ENCODE assay signal across 2 cellular contexts in the genomic region with DNA sequence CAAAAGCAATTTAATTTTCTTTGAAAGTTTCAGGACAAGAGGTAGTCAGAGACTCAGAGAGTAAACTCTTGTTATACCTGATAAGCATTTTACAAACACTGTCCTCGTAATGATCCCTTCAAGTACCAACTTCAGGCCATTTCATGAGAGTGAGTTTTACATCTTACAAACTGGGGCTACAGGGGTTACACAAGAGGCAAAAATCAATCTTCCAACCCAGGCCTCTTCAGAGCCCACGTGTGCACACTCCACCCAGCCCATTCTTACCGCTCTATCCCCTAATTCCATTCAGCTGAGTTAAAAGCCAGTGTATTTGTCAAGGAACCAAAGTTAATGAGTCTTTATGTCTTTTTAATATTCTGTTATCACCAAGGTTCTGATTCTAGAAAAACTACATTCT.
TF ChIP-seq lines count a peak whose summit lies in the region.

No MANE protein-coding gene starts in this region.

TF ChIP-seq in HepG2, 621 proteins besides CTCF, POLR2A, EP300 and RAD21:
- TF ChIP-seq, protein P1, sequence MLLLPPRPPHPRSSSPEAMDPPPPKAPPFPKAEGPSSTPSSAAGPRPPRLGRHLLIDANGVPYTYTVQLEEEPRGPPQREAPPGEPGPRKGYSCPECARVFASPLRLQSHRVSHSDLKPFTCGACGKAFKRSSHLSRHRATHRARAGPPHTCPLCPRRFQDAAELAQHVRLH (CRISPR knock-in tag; IDR thresholded peaks at IDR 0.05; ENCODE audit: borderline replicate concordance, low read depth) = no peak
- TF ChIP-seq, protein P2, sequence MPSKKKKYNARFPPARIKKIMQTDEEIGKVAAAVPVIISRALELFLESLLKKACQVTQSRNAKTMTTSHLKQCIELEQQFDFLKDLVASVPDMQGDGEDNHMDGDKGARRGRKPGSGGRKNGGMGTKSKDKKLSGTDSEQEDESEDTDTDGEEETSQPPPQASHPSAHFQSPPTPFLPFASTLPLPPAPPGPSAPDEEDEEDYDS (CRISPR knock-in tag; IDR thresholded peaks at IDR 0.05) = no peak
- TF ChIP-seq CREB1 (IDR thresholded peaks at IDR 0.05) = no peak
- TF ChIP-seq CREB1 (CRISPR knock-in tag; IDR thresholded peaks at IDR 0.05) = no peak
- TF ChIP-seq, protein P3, sequence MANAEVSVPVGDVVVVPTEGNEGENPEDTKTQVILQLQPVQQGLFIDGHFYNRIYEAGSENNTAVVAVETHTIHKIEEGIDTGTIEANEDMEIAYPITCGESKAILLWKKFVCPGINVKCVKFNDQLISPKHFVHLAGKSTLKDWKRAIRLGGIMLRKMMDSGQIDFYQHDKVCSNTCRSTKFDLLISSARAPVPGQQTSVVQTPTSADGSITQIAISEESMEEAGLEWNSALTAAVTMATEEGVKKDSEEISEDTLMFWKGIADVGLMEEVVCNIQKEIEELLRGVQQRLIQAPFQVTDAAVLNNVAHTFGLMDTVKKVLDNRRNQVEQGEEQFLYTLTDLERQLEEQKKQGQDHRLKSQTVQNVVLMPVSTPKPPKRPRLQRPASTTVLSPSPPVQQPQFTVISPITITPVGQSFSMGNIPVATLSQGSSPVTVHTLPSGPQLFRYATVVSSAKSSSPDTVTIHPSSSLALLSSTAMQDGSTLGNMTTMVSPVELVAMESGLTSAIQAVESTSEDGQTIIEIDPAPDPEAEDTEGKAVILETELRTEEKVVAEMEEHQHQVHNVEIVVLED (CRISPR knock-in tag; IDR thresholded peaks at IDR 0.05; ENCODE audit: borderline replicate concordance) = no peak
- TF ChIP-seq, protein P4, sequence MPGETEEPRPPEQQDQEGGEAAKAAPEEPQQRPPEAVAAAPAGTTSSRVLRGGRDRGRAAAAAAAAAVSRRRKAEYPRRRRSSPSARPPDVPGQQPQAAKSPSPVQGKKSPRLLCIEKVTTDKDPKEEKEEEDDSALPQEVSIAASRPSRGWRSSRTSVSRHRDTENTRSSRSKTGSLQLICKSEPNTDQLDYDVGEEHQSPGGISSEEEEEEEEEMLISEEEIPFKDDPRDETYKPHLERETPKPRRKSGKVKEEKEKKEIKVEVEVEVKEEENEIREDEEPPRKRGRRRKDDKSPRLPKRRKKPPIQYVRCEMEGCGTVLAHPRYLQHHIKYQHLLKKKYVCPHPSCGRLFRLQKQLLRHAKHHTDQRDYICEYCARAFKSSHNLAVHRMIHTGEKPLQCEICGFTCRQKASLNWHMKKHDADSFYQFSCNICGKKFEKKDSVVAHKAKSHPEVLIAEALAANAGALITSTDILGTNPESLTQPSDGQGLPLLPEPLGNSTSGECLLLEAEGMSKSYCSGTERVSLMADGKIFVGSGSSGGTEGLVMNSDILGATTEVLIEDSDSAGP (CRISPR knock-in tag; IDR thresholded peaks at IDR 0.05; ENCODE audit: borderline replicate concordance) = no peak
- TF ChIP-seq, protein P5, sequence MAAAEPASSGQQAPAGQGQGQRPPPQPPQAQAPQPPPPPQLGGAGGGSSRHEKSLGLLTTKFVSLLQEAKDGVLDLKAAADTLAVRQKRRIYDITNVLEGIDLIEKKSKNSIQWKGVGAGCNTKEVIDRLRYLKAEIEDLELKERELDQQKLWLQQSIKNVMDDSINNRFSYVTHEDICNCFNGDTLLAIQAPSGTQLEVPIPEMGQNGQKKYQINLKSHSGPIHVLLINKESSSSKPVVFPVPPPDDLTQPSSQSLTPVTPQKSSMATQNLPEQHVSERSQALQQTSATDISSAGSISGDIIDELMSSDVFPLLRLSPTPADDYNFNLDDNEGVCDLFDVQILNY (CRISPR knock-in tag; conservative IDR thresholded peaks at IDR 0.05) = no peak
- no peak for TF ChIP-seq ZNF326 (CRISPR knock-in tag; IDR thresholded peaks at IDR 0.05; ENCODE audit: borderline replicate concordance)
- no peak for TF ChIP-seq PAWR (CRISPR knock-in tag; IDR thresholded peaks at IDR 0.05; ENCODE audit: borderline replicate concordance)
- no peak for TF ChIP-seq ZNF101 (CRISPR knock-in tag; IDR thresholded peaks at IDR 0.05; ENCODE audit: borderline replicate concordance, low read depth)
- TF ChIP-seq, protein P6, sequence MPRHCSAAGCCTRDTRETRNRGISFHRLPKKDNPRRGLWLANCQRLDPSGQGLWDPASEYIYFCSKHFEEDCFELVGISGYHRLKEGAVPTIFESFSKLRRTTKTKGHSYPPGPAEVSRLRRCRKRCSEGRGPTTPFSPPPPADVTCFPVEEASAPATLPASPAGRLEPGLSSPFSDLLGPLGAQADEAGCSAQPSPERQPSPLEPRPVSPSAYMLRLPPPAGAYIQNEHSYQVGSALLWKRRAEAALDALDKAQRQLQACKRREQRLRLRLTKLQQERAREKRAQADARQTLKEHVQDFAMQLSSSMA (CRISPR knock-in tag; IDR thresholded peaks at IDR 0.05) = no peak
- no peak for TF ChIP-seq HOXA3 (CRISPR knock-in tag; IDR thresholded peaks at IDR 0.05)
- no peak for TF ChIP-seq ZNF121 (CRISPR knock-in tag; IDR thresholded peaks at IDR 0.05)
- TF ChIP-seq ZFYVE20 (CRISPR knock-in tag; IDR thresholded peaks at IDR 0.05; ENCODE audit: borderline replicate concordance, low read depth) = no peak
- no peak for TF ChIP-seq NCOA2 (CRISPR knock-in tag; IDR thresholded peaks at IDR 0.05)
- TF ChIP-seq ZNF484 (CRISPR knock-in tag; IDR thresholded peaks at IDR 0.05; ENCODE audit: borderline replicate concordance, low read depth) = no peak
- TF ChIP-seq, protein P7, sequence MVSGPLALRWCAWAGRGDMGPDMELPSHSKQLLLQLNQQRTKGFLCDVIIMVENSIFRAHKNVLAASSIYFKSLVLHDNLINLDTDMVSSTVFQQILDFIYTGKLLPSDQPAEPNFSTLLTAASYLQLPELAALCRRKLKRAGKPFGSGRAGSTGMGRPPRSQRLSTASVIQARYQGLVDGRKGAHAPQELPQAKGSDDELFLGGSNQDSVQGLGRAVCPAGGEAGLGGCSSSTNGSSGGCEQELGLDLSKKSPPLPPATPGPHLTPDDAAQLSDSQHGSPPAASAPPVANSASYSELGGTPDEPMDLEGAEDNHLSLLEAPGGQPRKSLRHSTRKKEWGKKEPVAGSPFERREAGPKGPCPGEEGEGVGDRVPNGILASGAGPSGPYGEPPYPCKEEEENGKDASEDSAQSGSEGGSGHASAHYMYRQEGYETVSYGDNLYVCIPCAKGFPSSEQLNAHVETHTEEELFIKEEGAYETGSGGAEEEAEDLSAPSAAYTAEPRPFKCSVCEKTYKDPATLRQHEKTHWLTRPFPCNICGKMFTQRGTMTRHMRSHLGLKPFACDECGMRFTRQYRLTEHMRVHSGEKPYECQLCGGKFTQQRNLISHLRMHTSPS (CRISPR knock-in tag; IDR thresholded peaks at IDR 0.05; ENCODE audit: low read depth) = no peak

TF ChIP-seq in K562, 482 proteins besides CTCF, POLR2A, EP300 and RAD21:
- TF ChIP-seq, protein P8, sequence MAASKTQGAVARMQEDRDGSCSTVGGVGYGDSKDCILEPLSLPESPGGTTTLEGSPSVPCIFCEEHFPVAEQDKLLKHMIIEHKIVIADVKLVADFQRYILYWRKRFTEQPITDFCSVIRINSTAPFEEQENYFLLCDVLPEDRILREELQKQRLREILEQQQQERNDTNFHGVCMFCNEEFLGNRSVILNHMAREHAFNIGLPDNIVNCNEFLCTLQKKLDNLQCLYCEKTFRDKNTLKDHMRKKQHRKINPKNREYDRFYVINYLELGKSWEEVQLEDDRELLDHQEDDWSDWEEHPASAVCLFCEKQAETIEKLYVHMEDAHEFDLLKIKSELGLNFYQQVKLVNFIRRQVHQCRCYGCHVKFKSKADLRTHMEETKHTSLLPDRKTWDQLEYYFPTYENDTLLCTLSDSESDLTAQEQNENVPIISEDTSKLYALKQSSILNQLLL (CRISPR knock-in tag; IDR thresholded peaks at IDR 0.05; ENCODE audit: borderline replicate concordance) = no peak
- TF ChIP-seq, protein P9, sequence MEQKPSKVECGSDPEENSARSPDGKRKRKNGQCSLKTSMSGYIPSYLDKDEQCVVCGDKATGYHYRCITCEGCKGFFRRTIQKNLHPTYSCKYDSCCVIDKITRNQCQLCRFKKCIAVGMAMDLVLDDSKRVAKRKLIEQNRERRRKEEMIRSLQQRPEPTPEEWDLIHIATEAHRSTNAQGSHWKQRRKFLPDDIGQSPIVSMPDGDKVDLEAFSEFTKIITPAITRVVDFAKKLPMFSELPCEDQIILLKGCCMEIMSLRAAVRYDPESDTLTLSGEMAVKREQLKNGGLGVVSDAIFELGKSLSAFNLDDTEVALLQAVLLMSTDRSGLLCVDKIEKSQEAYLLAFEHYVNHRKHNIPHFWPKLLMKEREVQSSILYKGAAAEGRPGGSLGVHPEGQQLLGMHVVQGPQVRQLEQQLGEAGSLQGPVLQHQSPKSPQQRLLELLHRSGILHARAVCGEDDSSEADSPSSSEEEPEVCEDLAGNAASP (IDR thresholded peaks at IDR 0.05) = no peak
- TF ChIP-seq, protein P10, sequence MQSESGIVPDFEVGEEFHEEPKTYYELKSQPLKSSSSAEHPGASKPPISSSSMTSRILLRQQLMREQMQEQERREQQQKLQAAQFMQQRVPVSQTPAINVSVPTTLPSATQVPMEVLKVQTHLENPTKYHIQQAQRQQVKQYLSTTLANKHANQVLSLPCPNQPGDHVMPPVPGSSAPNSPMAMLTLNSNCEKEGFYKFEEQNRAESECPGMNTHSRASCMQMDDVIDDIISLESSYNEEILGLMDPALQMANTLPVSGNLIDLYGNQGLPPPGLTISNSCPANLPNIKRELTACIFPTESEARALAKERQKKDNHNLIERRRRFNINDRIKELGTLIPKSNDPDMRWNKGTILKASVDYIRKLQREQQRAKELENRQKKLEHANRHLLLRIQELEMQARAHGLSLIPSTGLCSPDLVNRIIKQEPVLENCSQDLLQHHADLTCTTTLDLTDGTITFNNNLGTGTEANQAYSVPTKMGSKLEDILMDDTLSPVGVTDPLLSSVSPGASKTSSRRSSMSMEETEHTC (IDR thresholded peaks at IDR 0.05) = no peak
- TF ChIP-seq, protein P11, sequence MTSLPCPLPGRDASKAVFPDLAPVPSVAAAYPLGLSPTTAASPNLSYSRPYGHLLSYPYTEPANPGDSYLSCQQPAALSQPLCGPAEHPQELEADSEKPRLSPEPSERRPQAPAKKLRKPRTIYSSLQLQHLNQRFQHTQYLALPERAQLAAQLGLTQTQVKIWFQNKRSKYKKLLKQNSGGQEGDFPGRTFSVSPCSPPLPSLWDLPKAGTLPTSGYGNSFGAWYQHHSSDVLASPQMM (CRISPR knock-in tag; IDR thresholded peaks at IDR 0.05) = no peak
- no peak for TF ChIP-seq TCF3 (CRISPR knock-in tag; IDR thresholded peaks at IDR 0.05)
- TF ChIP-seq, protein P12, sequence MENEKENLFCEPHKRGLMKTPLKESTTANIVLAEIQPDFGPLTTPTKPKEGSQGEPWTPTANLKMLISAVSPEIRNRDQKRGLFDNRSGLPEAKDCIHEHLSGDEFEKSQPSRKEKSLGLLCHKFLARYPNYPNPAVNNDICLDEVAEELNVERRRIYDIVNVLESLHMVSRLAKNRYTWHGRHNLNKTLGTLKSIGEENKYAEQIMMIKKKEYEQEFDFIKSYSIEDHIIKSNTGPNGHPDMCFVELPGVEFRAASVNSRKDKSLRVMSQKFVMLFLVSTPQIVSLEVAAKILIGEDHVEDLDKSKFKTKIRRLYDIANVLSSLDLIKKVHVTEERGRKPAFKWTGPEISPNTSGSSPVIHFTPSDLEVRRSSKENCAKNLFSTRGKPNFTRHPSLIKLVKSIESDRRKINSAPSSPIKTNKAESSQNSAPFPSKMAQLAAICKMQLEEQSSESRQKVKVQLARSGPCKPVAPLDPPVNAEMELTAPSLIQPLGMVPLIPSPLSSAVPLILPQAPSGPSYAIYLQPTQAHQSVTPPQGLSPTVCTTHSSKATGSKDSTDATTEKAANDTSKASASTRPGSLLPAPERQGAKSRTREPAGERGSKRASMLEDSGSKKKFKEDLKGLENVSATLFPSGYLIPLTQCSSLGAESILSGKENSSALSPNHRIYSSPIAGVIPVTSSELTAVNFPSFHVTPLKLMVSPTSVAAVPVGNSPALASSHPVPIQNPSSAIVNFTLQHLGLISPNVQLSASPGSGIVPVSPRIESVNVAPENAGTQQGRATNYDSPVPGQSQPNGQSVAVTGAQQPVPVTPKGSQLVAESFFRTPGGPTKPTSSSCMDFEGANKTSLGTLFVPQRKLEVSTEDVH (IDR thresholded peaks at IDR 0.05; ENCODE audit: low read depth, partially characterized antibody) = no peak
- TF ChIP-seq TARDBP (IDR thresholded peaks at IDR 0.05) = no peak
- no peak for TF ChIP-seq PYGO2 (tag; IDR thresholded peaks at IDR 0.05)
- no peak for TF ChIP-seq SP1 (CRISPR knock-in tag; IDR thresholded peaks at IDR 0.05)
- TF ChIP-seq, protein P13, sequence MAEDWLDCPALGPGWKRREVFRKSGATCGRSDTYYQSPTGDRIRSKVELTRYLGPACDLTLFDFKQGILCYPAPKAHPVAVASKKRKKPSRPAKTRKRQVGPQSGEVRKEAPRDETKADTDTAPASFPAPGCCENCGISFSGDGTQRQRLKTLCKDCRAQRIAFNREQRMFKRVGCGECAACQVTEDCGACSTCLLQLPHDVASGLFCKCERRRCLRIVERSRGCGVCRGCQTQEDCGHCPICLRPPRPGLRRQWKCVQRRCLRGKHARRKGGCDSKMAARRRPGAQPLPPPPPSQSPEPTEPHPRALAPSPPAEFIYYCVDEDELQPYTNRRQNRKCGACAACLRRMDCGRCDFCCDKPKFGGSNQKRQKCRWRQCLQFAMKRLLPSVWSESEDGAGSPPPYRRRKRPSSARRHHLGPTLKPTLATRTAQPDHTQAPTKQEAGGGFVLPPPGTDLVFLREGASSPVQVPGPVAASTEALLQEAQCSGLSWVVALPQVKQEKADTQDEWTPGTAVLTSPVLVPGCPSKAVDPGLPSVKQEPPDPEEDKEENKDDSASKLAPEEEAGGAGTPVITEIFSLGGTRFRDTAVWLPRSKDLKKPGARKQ (CRISPR knock-in tag; IDR thresholded peaks at IDR 0.05) = no peak
- TF ChIP-seq SRF (CRISPR knock-in tag; IDR thresholded peaks at IDR 0.05) = no peak
TF ChIP-seq in K562: peak in this region for 0.
